29 cellular contexts compared by ENCODE assay signal in the genomic region with DNA sequence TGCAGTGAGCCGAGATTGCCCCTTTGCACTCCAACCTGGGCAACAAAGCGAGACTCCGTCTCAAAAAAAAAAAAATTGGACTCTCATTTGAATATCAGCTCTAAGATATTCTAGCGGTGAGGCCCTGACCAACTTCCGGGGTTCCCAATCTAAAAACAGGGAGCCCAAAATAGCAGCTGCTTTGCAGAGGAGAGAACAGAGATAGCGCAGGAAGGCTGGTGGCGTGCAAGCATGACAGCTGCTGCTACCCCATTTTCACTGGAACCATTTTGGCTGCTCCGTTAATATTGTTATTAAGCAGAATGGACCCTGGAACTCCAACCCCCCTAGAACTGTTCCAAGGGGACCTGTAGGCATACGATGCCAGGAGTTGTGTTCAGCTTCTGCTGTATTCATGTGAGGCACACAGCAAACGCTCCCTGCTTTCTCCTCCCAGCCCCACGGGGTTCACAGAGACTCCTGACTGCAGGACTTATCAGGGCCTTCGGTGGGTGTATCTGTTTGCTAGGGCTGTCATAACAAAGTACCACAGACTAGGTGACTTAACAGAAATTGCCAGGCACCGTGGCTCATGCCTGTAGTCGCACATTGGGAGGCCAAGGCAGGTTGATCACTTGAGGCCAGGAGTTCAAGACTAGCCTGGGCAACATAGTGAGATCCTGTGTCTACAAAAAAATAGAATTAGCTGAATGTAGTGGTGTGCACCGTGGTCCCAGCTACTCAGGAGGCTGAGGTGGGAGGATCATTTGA. TPM values are rescaled to one million over a fixed set of nuclear protein-coding genes. Genes with fewer than 3 reads are reported as not detected.
"Had no signal": no experiment of that assay in that cellular context is flagged by ENCODE, and none has a peak within 500 bp of the region (broad histone marks: within the 10 kb centered on the region; RNA-seq: fewer than 3 reads in every experiment).

No MANE protein-coding gene starts in this region.

- DNase-seq: activated CD8-positive, alpha-beta memory T cell treated with anti-CD3 and anti-CD28 coated beads for 24 hours; activated CD8-positive, alpha-beta memory T cell treated with anti-CD3 and anti-CD28 coated beads, Interleukin-2, amount 50 U/mL, for 4 hours; activated naive CD4-positive, alpha-beta T cell; activated T-cell treated with anti-CD3 and anti-CD28 coated beads, Interleukin-2, amount 50 U/mL, for 24 hours; colonic mucosa; dorsolateral prefrontal cortex; effector memory CD8-positive, alpha-beta T cell; hypothalamus; right lobe of liver; stimulated activated CD4-positive, alpha-beta T cell treated with anti-CD3 and anti-CD28 coated beads, Interleukin-2, amount 100 ng/mL, for 24 hours; stomach; uterus had no signal

- H3K36me3 Mint-ChIP-seq: activated naive CD8-positive, alpha-beta T cell had no signal

- H3K4me1 ChIP-seq: colonic mucosa, parathyroid adenoma, uterus had no signal

- H3K27me3 ChIP-seq: adrenal gland, colonic mucosa, right lobe of liver had no signal

- H3K27ac Mint-ChIP-seq: activated naive CD8-positive, alpha-beta T cell; activated T-cell treated with anti-CD3 and anti-CD28 coated beads, Interleukin-2, amount 50 U/mL, for 24 hours; activated T-helper 17 cell treated with anti-CD3 and anti-CD28 coated beads, Interleukin-2, amount 50 U/mL, for 72 hours; effector memory CD8-positive, alpha-beta T cell; nephron; stimulated activated memory B cell treated with anti-CD40 and anti-IgM and Interleukin-4, amounts not matched to agents 10 μg/mL and 1 μg/mL and 100 μg/mL, for 72 hours; T-helper 1 cell treated with Interleukin-12 subunit alpha and Interleukin-12 subunit beta and Interleukin-4 antibody, amounts not matched to agents 30 μg/mL and 1 μg/mL, for 36 hours had no signal

- H3K27ac ChIP-seq: adrenal gland, colonic mucosa, dorsolateral prefrontal cortex, esophagus muscularis mucosa, parathyroid adenoma, right lobe of liver, skin epidermis, stomach, transverse colon, uterus had no signal

- H3K27me3 Mint-ChIP-seq: activated naive CD8-positive, alpha-beta T cell; activated T-cell treated with anti-CD3 and anti-CD28 coated beads, Interleukin-2, amount 50 U/mL, for 24 hours; activated T-helper 17 cell treated with anti-CD3 and anti-CD28 coated beads, Interleukin-2, amount 50 U/mL, for 72 hours; effector memory CD8-positive, alpha-beta T cell; stimulated activated memory B cell treated with anti-CD40 and anti-IgM and Interleukin-4, amounts not matched to agents 10 μg/mL and 1 μg/mL and 100 μg/mL, for 72 hours had no signal

- H3K79me2 ChIP-seq: parathyroid adenoma had no signal

- ATAC-seq: activated T-helper 17 cell treated with anti-CD3 and anti-CD28 coated beads, Interleukin-2, amount 50 U/mL, for 72 hours; effector memory CD8-positive, alpha-beta T cell; stimulated activated memory B cell treated with anti-CD40 and anti-IgM and Interleukin-4, amounts not matched to agents 10 μg/mL and 1 μg/mL and 100 μg/mL, for 72 hours had no signal

- H3K4me3 ChIP-seq: adrenal gland, colonic mucosa, dorsolateral prefrontal cortex, esophagus muscularis mucosa, right lobe of liver, skin epidermis, stomach, transverse colon, uterus had no signal

- H3K9me3 Mint-ChIP-seq: activated T-cell treated with anti-CD3 and anti-CD28 coated beads, Interleukin-2, amount 50 U/mL, for 24 hours; activated T-helper 17 cell treated with anti-CD3 and anti-CD28 coated beads, Interleukin-2, amount 50 U/mL, for 72 hours; effector memory CD8-positive, alpha-beta T cell; nephron; stimulated activated memory B cell treated with anti-CD40 and anti-IgM and Interleukin-4, amounts not matched to agents 10 μg/mL and 1 μg/mL and 100 μg/mL, for 72 hours; T-helper 1 cell treated with Interleukin-12 subunit alpha and Interleukin-12 subunit beta and Interleukin-4 antibody, amounts not matched to agents 30 μg/mL and 1 μg/mL, for 36 hours had no signal

- H3K36me3 ChIP-seq: adrenal gland, colonic mucosa, esophagus muscularis mucosa, right lobe of liver, transverse colon, uterus had no signal

- H2AFZ ChIP-seq: parathyroid adenoma had no signal

- H3K4me3 Mint-ChIP-seq: activated naive CD8-positive, alpha-beta T cell; activated T-cell treated with anti-CD3 and anti-CD28 coated beads, Interleukin-2, amount 50 U/mL, for 24 hours; activated T-helper 17 cell treated with anti-CD3 and anti-CD28 coated beads, Interleukin-2, amount 50 U/mL, for 72 hours; effector memory CD8-positive, alpha-beta T cell; nephron; stimulated activated memory B cell treated with anti-CD40 and anti-IgM and Interleukin-4, amounts not matched to agents 10 μg/mL and 1 μg/mL and 100 μg/mL, for 72 hours; T-helper 1 cell treated with Interleukin-12 subunit alpha and Interleukin-12 subunit beta and Interleukin-4 antibody, amounts not matched to agents 30 μg/mL and 1 μg/mL, for 36 hours had no signal

- H3K9me3 ChIP-seq: adrenal gland, colonic mucosa, esophagus muscularis mucosa, right lobe of liver, stomach, transverse colon, uterus had no signal

RNA-seq across cellular contexts. Expression of a gene that starts 11.5 kb away (rescaled TPM):
- total RNA-seq: myocyte had no signal

RNA-seq across cellular contexts. Expression of a gene that starts 14.9 kb away (rescaled TPM):
- total RNA-seq: astrocyte, bronchial epithelial cell, endothelial cell of umbilical vein, esophagus muscularis mucosa, frontal cortex, myocyte, temporal lobe, uterus had no signal

RNA-seq across cellular contexts. Expression of a gene that starts 20.4 kb away (rescaled TPM):
- total RNA-seq: activated T-helper 17 cell treated with anti-CD3 and anti-CD28 coated beads, Interleukin-2, amount 50 U/mL, for 72 hours; astrocyte; bronchial epithelial cell; colonic mucosa; endothelial cell of umbilical vein; frontal cortex; lower leg skin; myocyte; transverse colon; uterus had no signal
